Comparison of ENCODE assay signal across 8 cellular contexts in genomic region chr18:13800505-13801259, GRCh38. TPM values are rescaled to one million over a fixed set of nuclear protein-coding genes. Genes with fewer than 3 reads are reported as not detected.
DNase-seq lines count a peak whose midpoint lies in the region; ATAC-seq and TF ChIP-seq lines count a peak whose summit lies in the region.

No MANE protein-coding gene starts in this region.

- TF ChIP-seq CTCF in fibroblast of the aortic adventitia (IDR thresholded peaks at IDR 0.05; ENCODE audit: insufficient read depth, low read length) (peak; percentile 42), type B pancreatic cell (conservative IDR thresholded peaks at IDR 0.05) (peak; percentile 63)

- peak overlapping the region; percentile 88 for H2AFZ ChIP-seq in neuronal stem cell (ENCODE audit: low read length)

- H3K36me3 ChIP-seq in neuronal stem cell (replicated peaks in 1 of 2; ENCODE audit: control insufficient read depth in 2 of 2, insufficient read depth in 2 of 2, low read length in 2 of 2) = no peaks in the 10 kb centered on the region

- no CpG with 5 or more reads among the region's 30 CpGs for whole genome bisulfite sequencing in neuronal stem cell (ENCODE audit: extremely low coverage in 2 of 2, insufficient read length in 2 of 2, insufficient replicate concordance in 1 of 2), 2 donors

- peaks cover 0 to 41% (median 0%) of the 10 kb centered on the region in 3 experiments for H3K27me3 ChIP-seq in neuronal stem cell (ENCODE audit: control insufficient read depth in 3 of 3, insufficient read depth in 3 of 3, low read depth in 1 of 3, low read length in 3 of 3)

- DNase-seq in ACHN (peak; percentile 74), NCI-H2227 treated with DMSO at 0.1 percent for 48 hours (lab: John Stamatoyannopoulos, UW) (peak; percentile 29), fibroblast of the aortic adventitia (ENCODE audit: low read depth) (peak; percentile 31), neuronal stem cell (ENCODE audit: low spot score) (peak; percentile 32), type B pancreatic cell (ENCODE audit: extremely low spot score, unreplicated experiment) (no peak)
- peak; percentile 63 for DNase-seq in activated T-cell treated with anti-CD3 and anti-CD28 coated beads, Interleukin-2, amount 50 U/mL, for 72 hours

- no peak overlapping the region for H4K91ac ChIP-seq in neuronal stem cell (ENCODE audit: low read depth, low read length, poor library complexity)

- no peak overlapping the region for H2AK5ac ChIP-seq in neuronal stem cell (ENCODE audit: low read depth, low read length)

- peak overlapping the region; percentile 71 to 77 for H3K4me3 Mint-ChIP-seq in activated T-cell treated with anti-CD3 and anti-CD28 coated beads, Interleukin-2, amount 50 U/mL, for 72 hours
- peak overlapping the region; percentile 80 for H3K4me3 Mint-ChIP-seq in type B pancreatic cell

- H3K23ac ChIP-seq in neuronal stem cell (ENCODE audit: low read depth, low read length, poor library complexity) = no peak overlapping the region

- ATAC-seq in GM18867 (IDR thresholded peaks at IDR 0.05; ENCODE audit: unreplicated experiment) (peak; percentile 43), HG03520 (IDR thresholded peaks at IDR 0.05; ENCODE audit: unreplicated experiment) (no peak)
- ATAC-seq in activated T-cell treated with anti-CD3 and anti-CD28 coated beads, Interleukin-2, amount 50 U/mL, for 72 hours (replicated peaks in 1 of 2) = peak; percentile 92 to 94

- peaks cover 4 to 6% of the 10 kb centered on the region in 2 donors for H3K4me1 ChIP-seq in neuronal stem cell (ENCODE audit: control insufficient read depth in 2 of 2, insufficient read depth in 1 of 2, low read depth in 1 of 2, low read length in 2 of 2)

- peak overlapping the region; percentile 40 for H3K18ac ChIP-seq in neuronal stem cell (ENCODE audit: low read length)

- H3K9me3 Mint-ChIP-seq in activated T-cell treated with anti-CD3 and anti-CD28 coated beads, Interleukin-2, amount 50 U/mL, for 72 hours = no peaks in the 10 kb centered on the region
- H3K9me3 Mint-ChIP-seq in type B pancreatic cell = peaks cover 4% of the 10 kb centered on the region

- no peak overlapping the region for H3K27ac ChIP-seq in neuronal stem cell (replicated peaks; ENCODE audit: low read length)

- H4K8ac ChIP-seq in neuronal stem cell (ENCODE audit: low read depth, low read length) = no peak overlapping the region

- H3K4me3 ChIP-seq in fibroblast of the aortic adventitia (ENCODE audit: low read depth, low read length) (peak overlapping the region; percentile 40), neuronal stem cell (ENCODE audit: low read length in 2 of 2) (peak overlapping the region; percentile 3 to 72)

- in situ Hi-C loops in ACHN (cut with HindIII; ENCODE audit: low pct_ligation_motif_present, low pct_unique_long_range_greater_than_20kb, low sequenced_read_pairs) = no loop called here

- no peak overlapping the region for H3K27ac Mint-ChIP-seq in activated T-cell treated with anti-CD3 and anti-CD28 coated beads, Interleukin-2, amount 50 U/mL, for 72 hours
- no peak overlapping the region for H3K27ac Mint-ChIP-seq in type B pancreatic cell

- no peak overlapping the region for H2BK12ac ChIP-seq in neuronal stem cell (ENCODE audit: low read length)

- no peak overlapping the region for H2BK120ac ChIP-seq in neuronal stem cell (ENCODE audit: low read depth, low read length)

- peak overlapping the region; percentile 70 for H3K4me2 ChIP-seq in neuronal stem cell (ENCODE audit: insufficient read depth, low read length, poor library complexity, severe bottlenecking)

- no peak overlapping the region for H2BK15ac ChIP-seq in neuronal stem cell (ENCODE audit: low read length)

- no peaks in the 10 kb centered on the region for H3K79me1 ChIP-seq in neuronal stem cell (ENCODE audit: low read depth, low read length)

- no peaks in the 10 kb centered on the region for H3K36me3 Mint-ChIP-seq in activated T-cell treated with anti-CD3 and anti-CD28 coated beads, Interleukin-2, amount 50 U/mL, for 72 hours (ENCODE audit: insufficient read depth in 2 of 2)
- H3K36me3 Mint-ChIP-seq in type B pancreatic cell = no peaks in the 10 kb centered on the region

- H3K27me3 Mint-ChIP-seq in activated T-cell treated with anti-CD3 and anti-CD28 coated beads, Interleukin-2, amount 50 U/mL, for 72 hours (ENCODE audit: low read depth) = peaks cover 59% of the 10 kb centered on the region
- peaks cover 46% of the 10 kb centered on the region for H3K27me3 Mint-ChIP-seq in type B pancreatic cell

- H3K4me1 Mint-ChIP-seq in activated T-cell treated with anti-CD3 and anti-CD28 coated beads, Interleukin-2, amount 50 U/mL, for 72 hours (ENCODE audit: low read depth) = peaks cover 8% of the 10 kb centered on the region
- H3K4me1 Mint-ChIP-seq in type B pancreatic cell (ENCODE audit: unreplicated experiment) = no peaks in the 10 kb centered on the region

- no peak overlapping the region for H3K4ac ChIP-seq in neuronal stem cell (ENCODE audit: low read length)

- no peak overlapping the region for H3K14ac ChIP-seq in neuronal stem cell (ENCODE audit: low read length)

- no peak overlapping the region for H3K9ac ChIP-seq in neuronal stem cell (ENCODE audit: low read depth, low read length, poor library complexity)

- no peaks in the 10 kb centered on the region for H3K9me3 ChIP-seq in neuronal stem cell (replicated peaks in 1 of 2; ENCODE audit: control insufficient read depth in 2 of 2, insufficient read depth in 1 of 2, low read depth in 1 of 2, low read length in 2 of 2)

- H2BK5ac ChIP-seq in neuronal stem cell (ENCODE audit: low read length) = no peak overlapping the region

RNA-seq across cellular contexts. Expression of gene MC5R, which starts 23.3 kb away (rescaled TPM):
- not detected for total RNA-seq in activated T-cell treated with anti-CD3 and anti-CD28 coated beads, Interleukin-2, amount 50 U/mL, for 72 hours
- total RNA-seq in fibroblast of the aortic adventitia (ENCODE audit: low replicate concordance) = not detected in 2 replicates
- 0.04 TPM for polyA plus RNA-seq in neuronal stem cell (2013, experiment 1 of 2)
- 0.06 TPM for polyA plus RNA-seq in neuronal stem cell (2013, experiment 2 of 2)
- not detected in 2 replicates for total RNA-seq in type B pancreatic cell (ENCODE audit: low replicate concordance)
